In the genomic region with DNA sequence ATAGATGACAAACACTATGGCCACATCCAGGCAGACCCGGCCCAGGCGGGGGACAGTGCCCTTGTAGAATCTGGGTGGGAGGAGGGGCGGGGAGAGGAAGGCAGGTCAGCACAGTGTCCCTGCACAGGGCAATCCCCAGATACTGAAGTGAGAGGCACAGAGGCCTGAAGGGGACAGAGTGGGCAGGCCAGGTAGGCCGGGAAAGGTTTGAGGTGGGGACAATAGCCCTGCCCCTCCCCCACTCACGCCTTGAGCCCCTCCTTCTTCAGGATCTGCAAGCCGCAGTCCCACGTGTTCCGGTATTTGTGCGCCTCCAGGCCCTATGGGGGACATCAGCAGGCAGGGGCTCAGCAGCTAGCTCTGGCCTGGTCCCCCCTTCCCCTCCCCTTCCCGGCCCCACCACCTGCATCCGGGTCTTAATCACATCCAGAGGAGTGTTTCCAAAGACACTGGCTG, we compare ENCODE assay signal across 1 cellular context.
TF ChIP-seq lines count a peak whose summit lies in the region.

No MANE protein-coding gene starts in this region.

TF ChIP-seq in GM23338, 12 proteins besides CTCF, POLR2A, EP300 and RAD21:
- TF ChIP-seq ZNF114 (CRISPR knock-in tag; IDR thresholded peaks at IDR 0.05) (no peak), STAT1 (IDR thresholded peaks at IDR 0.05; ENCODE audit: unreplicated experiment) (no peak), EZH2phosphoT487 (IDR thresholded peaks at IDR 0.05; ENCODE audit: unreplicated experiment) (no peak), ZNF331 (CRISPR knock-in tag; IDR thresholded peaks at IDR 0.05; ENCODE audit: low read depth) (no peak), JUNB (IDR thresholded peaks at IDR 0.05; ENCODE audit: unreplicated experiment) (no peak), CREB1 (CRISPR knock-in tag; IDR thresholded peaks at IDR 0.05; ENCODE audit: low read depth) (no peak), EZH2 (IDR thresholded peaks at IDR 0.05; ENCODE audit: low read depth, unreplicated experiment) (no peak), POLR2AphosphoS5 (IDR thresholded peaks at IDR 0.05; ENCODE audit: low read depth) (no peak; the same call in 1 of the 2 replicates), NANOG (IDR thresholded peaks at IDR 0.05; ENCODE audit: borderline replicate concordance) (no peak)
- TF ChIP-seq, protein P1, sequence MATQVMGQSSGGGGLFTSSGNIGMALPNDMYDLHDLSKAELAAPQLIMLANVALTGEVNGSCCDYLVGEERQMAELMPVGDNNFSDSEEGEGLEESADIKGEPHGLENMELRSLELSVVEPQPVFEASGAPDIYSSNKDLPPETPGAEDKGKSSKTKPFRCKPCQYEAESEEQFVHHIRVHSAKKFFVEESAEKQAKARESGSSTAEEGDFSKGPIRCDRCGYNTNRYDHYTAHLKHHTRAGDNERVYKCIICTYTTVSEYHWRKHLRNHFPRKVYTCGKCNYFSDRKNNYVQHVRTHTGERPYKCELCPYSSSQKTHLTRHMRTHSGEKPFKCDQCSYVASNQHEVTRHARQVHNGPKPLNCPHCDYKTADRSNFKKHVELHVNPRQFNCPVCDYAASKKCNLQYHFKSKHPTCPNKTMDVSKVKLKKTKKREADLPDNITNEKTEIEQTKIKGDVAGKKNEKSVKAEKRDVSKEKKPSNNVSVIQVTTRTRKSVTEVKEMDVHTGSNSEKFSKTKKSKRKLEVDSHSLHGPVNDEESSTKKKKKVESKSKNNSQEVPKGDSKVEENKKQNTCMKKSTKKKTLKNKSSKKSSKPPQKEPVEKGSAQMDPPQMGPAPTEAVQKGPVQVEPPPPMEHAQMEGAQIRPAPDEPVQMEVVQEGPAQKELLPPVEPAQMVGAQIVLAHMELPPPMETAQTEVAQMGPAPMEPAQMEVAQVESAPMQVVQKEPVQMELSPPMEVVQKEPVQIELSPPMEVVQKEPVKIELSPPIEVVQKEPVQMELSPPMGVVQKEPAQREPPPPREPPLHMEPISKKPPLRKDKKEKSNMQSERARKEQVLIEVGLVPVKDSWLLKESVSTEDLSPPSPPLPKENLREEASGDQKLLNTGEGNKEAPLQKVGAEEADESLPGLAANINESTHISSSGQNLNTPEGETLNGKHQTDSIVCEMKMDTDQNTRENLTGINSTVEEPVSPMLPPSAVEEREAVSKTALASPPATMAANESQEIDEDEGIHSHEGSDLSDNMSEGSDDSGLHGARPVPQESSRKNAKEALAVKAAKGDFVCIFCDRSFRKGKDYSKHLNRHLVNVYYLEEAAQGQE (IDR thresholded peaks at IDR 0.05; ENCODE audit: unreplicated experiment): no peak
- TF ChIP-seq, protein P2, sequence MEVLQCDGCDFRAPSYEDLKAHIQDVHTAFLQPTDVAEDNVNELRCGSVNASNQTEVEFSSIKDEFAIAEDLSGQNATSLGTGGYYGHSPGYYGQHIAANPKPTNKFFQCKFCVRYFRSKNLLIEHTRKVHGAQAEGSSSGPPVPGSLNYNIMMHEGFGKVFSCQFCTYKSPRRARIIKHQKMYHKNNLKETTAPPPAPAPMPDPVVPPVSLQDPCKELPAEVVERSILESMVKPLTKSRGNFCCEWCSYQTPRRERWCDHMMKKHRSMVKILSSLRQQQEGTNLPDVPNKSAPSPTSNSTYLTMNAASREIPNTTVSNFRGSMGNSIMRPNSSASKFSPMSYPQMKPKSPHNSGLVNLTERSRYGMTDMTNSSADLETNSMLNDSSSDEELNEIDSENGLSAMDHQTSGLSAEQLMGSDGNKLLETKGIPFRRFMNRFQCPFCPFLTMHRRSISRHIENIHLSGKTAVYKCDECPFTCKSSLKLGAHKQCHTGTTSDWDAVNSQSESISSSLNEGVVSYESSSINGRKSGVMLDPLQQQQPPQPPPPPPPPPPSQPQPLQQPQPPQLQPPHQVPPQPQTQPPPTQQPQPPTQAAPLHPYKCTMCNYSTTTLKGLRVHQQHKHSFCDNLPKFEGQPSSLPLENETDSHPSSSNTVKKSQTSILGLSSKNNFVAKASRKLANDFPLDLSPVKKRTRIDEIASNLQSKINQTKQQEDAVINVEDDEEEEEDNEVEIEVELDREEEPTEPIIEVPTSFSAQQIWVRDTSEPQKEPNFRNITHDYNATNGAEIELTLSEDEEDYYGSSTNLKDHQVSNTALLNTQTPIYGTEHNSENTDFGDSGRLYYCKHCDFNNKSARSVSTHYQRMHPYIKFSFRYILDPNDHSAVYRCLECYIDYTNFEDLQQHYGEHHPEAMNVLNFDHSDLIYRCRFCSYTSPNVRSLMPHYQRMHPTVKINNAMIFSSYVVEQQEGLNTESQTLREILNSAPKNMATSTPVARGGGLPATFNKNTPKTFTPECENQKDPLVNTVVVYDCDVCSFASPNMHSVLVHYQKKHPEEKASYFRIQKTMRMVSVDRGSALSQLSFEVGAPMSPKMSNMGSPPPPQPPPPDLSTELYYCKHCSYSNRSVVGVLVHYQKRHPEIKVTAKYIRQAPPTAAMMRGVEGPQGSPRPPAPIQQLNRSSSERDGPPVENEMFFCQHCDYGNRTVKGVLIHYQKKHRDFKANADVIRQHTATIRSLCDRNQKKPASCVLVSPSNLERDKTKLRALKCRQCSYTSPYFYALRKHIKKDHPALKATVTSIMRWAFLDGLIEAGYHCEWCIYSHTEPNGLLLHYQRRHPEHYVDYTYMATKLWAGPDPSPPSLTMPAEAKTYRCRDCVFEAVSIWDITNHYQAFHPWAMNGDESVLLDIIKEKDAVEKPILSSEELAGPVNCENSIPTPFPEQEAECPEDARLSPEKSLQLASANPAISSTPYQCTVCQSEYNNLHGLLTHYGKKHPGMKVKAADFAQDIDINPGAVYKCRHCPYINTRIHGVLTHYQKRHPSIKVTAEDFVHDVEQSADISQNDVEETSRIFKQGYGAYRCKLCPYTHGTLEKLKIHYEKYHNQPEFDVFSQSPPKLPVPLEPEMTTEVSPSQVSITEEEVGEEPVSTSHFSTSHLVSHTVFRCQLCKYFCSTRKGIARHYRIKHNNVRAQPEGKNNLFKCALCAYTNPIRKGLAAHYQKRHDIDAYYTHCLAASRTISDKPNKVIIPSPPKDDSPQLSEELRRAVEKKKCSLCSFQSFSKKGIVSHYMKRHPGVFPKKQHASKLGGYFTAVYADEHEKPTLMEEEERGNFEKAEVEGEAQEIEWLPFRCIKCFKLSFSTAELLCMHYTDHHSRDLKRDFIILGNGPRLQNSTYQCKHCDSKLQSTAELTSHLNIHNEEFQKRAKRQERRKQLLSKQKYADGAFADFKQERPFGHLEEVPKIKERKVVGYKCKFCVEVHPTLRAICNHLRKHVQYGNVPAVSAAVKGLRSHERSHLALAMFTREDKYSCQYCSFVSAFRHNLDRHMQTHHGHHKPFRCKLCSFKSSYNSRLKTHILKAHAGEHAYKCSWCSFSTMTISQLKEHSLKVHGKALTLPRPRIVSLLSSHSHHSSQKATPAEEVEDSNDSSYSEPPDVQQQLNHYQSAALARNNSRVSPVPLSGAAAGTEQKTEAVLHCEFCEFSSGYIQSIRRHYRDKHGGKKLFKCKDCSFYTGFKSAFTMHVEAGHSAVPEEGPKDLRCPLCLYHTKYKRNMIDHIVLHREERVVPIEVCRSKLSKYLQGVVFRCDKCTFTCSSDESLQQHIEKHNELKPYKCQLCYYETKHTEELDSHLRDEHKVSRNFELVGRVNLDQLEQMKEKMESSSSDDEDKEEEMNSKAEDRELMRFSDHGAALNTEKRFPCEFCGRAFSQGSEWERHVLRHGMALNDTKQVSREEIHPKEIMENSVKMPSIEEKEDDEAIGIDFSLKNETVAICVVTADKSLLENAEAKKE (CRISPR knock-in tag; IDR thresholded peaks at IDR 0.05): no peak
- TF ChIP-seq, protein P3, sequence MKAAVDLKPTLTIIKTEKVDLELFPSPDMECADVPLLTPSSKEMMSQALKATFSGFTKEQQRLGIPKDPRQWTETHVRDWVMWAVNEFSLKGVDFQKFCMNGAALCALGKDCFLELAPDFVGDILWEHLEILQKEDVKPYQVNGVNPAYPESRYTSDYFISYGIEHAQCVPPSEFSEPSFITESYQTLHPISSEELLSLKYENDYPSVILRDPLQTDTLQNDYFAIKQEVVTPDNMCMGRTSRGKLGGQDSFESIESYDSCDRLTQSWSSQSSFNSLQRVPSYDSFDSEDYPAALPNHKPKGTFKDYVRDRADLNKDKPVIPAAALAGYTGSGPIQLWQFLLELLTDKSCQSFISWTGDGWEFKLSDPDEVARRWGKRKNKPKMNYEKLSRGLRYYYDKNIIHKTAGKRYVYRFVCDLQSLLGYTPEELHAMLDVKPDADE (IDR thresholded peaks at IDR 0.05): no peak
